ENCODE assay signal across 8 cellular contexts in the genomic region with DNA sequence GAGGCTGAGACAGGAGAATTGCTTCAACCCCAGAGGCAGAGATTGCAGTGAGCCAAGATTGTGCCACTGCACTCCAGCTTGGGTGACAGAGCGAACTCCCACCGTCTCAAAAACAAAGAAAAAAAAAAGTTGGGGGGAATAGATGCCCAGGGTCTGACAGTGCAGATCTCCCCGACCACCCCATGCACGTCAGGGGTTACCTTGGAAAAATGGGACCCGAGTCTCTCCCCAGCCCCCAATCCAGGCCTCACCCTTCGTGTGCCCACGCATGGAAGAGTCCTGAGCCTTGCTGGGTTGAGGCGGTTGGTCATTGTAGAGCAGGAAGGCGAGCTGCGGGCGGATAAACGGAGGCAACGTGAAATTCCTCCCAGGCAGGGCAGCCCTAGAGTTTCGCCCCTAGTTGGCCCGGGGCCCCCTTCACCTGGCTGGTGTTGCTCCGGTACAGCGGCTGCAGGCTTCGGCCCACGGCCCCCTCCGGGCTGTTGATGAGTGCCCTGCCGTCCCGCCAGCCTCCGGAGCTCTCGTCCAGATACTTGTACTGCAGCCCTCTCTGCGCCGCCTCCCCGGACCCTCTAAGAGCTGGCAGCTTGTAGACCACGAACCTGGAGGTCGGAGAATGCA. TPM values are rescaled to one million over a fixed set of nuclear protein-coding genes. Genes with fewer than 3 reads are reported as not detected.
DNase-seq lines count a peak whose midpoint lies in the region; ATAC-seq and TF ChIP-seq lines count a peak whose summit lies in the region.

No MANE protein-coding gene starts in this region.

- DNase-seq in BE2C (peak; percentile 43), body of pancreas (peak; percentile 34 to 50 (median 49)), iPS-NIHi7 (ENCODE audit: extremely low spot score) (peak; percentile 40), activated gamma-delta T cell treated with Interleukin-2 at 50 U/mL for 16 hours (no peak), ACHN (no peak)

- H3K4me3 Mint-ChIP-seq in stimulated activated memory B cell treated with anti-CD40 and anti-IgM and Interleukin-4, amounts not matched to agents 10 μg/mL and 1 μg/mL and 100 μg/mL, for 72 hours: peak overlapping the region; percentile 92

- ATAC-seq in GM19397 (IDR thresholded peaks at IDR 0.05; ENCODE audit: unreplicated experiment): peak; percentile 6
- peak; percentile 21 for ATAC-seq in body of pancreas
- peak; percentile 51 for ATAC-seq in stimulated activated memory B cell treated with anti-CD40 and anti-IgM and Interleukin-4, amounts not matched to agents 10 μg/mL and 1 μg/mL and 100 μg/mL, for 72 hours

- peak overlapping the region; percentile 53 for H3K27ac ChIP-seq in KOPT-K1 (ENCODE audit: low read depth, low read length, poor library complexity, severe bottlenecking)
- H3K27ac ChIP-seq in body of pancreas: peak overlapping the region; percentile 85 to 98 (median 90)

- peaks cover 23% of the 10 kb centered on the region for H3K36me3 Mint-ChIP-seq in stimulated activated memory B cell treated with anti-CD40 and anti-IgM and Interleukin-4, amounts not matched to agents 10 μg/mL and 1 μg/mL and 100 μg/mL, for 72 hours

- H3K4me1 ChIP-seq in BE2C (no peaks in the 10 kb centered on the region), body of pancreas (peaks cover 21% of the 10 kb centered on the region)

- no peaks in the 10 kb centered on the region for H3K9me3 Mint-ChIP-seq in stimulated activated memory B cell treated with anti-CD40 and anti-IgM and Interleukin-4, amounts not matched to agents 10 μg/mL and 1 μg/mL and 100 μg/mL, for 72 hours

- WGBS in body of pancreas, 2 donors: 7 to 19% methylated on average over 7 to 29 of the region's 29 CpGs

- in situ Hi-C loops in ACHN (cut with HindIII; ENCODE audit: low pct_ligation_motif_present, low pct_unique_long_range_greater_than_20kb, low sequenced_read_pairs): no loop called here

- H3K4me3 ChIP-seq in BE2C (ENCODE audit: low read depth, low read length) (peak overlapping the region; percentile 80), body of pancreas (peak overlapping the region; percentile 46 to 63)

- H3K27me3 ChIP-seq in BE2C (peaks cover 10% of the 10 kb centered on the region; the same call in 1 of the 2 replicates), body of pancreas (no peaks in the 10 kb centered on the region)

- TF ChIP-seq POLR2A in body of pancreas (IDR thresholded peaks at IDR 0.05): no peak

- peaks cover 49% of the 10 kb centered on the region for H3K4me1 Mint-ChIP-seq in stimulated activated memory B cell treated with anti-CD40 and anti-IgM and Interleukin-4, amounts not matched to agents 10 μg/mL and 1 μg/mL and 100 μg/mL, for 72 hours

- TF ChIP-seq CTCF in BE2C (IDR thresholded peaks at IDR 0.05; ENCODE audit: low read depth, low read length) (no peak), body of pancreas (IDR thresholded peaks at IDR 0.05) (no peak)

- H3K36me3 ChIP-seq in BE2C (no peaks in the 10 kb centered on the region), KOPT-K1 (ENCODE audit: insufficient read depth, low read length) (peaks cover 15% of the 10 kb centered on the region; the same call in 1 of the 2 replicates), body of pancreas (replicated peaks in 1 of 2; ENCODE audit: insufficient read depth in 1 of 2, low read depth in 2 of 2) (no peaks in the 10 kb centered on the region)

- H3K27me3 Mint-ChIP-seq in stimulated activated memory B cell treated with anti-CD40 and anti-IgM and Interleukin-4, amounts not matched to agents 10 μg/mL and 1 μg/mL and 100 μg/mL, for 72 hours: no peaks in the 10 kb centered on the region

- peaks cover 11% of the 10 kb centered on the region for H3K9me3 ChIP-seq in BE2C
- peaks cover 21% of the 10 kb centered on the region for H3K9me3 ChIP-seq in KOPT-K1 (ENCODE audit: insufficient read depth, low read length, poor library complexity, severe bottlenecking)
- H3K9me3 ChIP-seq in body of pancreas: peaks cover 0 to 6% (median 0%) of the 10 kb centered on the region in 3 donors

- intact Hi-C loops in body of pancreas (cut with DNase I): no loop called here

- H3K27ac Mint-ChIP-seq in stimulated activated memory B cell treated with anti-CD40 and anti-IgM and Interleukin-4, amounts not matched to agents 10 μg/mL and 1 μg/mL and 100 μg/mL, for 72 hours: peak overlapping the region; percentile 99

RNA-seq across cellular contexts. Expression of gene DNASE2, which starts 0.6 kb away (rescaled TPM):
- 23.4 TPM for polyA plus RNA-seq in BE2C (2012; ENCODE audit: insufficient read depth, insufficient read length, low read depth)
- 10 to 100 TPM in 1 of 2 donors, 1 to 10 TPM in 1; 6.9 to 28.3 TPM for total RNA-seq in body of pancreas

RNA-seq across cellular contexts. Expression of gene KLF1, which starts 6.3 kb away (rescaled TPM):
- 0.54 TPM for polyA plus RNA-seq in BE2C (2012; ENCODE audit: insufficient read depth, insufficient read length, low read depth)
- not detected for total RNA-seq in body of pancreas

RNA-seq across cellular contexts. Expression of gene GCDH, which starts 10.3 kb away (rescaled TPM):
- 80.9 TPM for polyA plus RNA-seq in BE2C (2012; ENCODE audit: insufficient read depth, insufficient read length, low read depth)
- 10 to 100 TPM; 17.4 to 57.7 TPM for total RNA-seq in body of pancreas

RNA-seq across cellular contexts. Expression of gene SYCE2, which starts 38.4 kb away (rescaled TPM):
- polyA plus RNA-seq in BE2C (2012; ENCODE audit: insufficient read depth, insufficient read length, low read depth): 2.5 TPM
- total RNA-seq in body of pancreas: not detected

RNA-seq across cellular contexts. Expression of gene MAST1, which starts 42.3 kb away (rescaled TPM):
- 66.7 TPM for polyA plus RNA-seq in BE2C (2012; ENCODE audit: insufficient read depth, insufficient read length, low read depth)
- under 1 TPM in 1 of 2 donors, not detected in 1; 0.26 TPM for total RNA-seq in body of pancreas

Comparison
In these comparisons a context has a peak if more than half of its experiments do, and no peak if none do; other contexts are left out.
1. DNase-seq: peak in BE2C (single experiment), body of pancreas (4 of 4) and iPS-NIHi7 (single experiment); none in activated gamma-delta T cell treated with Interleukin-2 at 50 U/mL for 16 hours (single experiment) and ACHN (single experiment).
2. Peak in every context shown above with its lines, with median percentiles within 50 percentile points of each other: ATAC-seq.